ENCODE assay signal across 8 cellular contexts in genomic region chr1:54763814-54764131, GRCh38. TPM values are rescaled to one million over a fixed set of nuclear protein-coding genes. Genes with fewer than 3 reads are reported as not detected.
A peak's percentile ranks its signal among the peaks of the same experiment; 100 is the strongest.
DNase-seq lines count a peak whose midpoint lies in the region; ATAC-seq, FAIRE-seq and TF ChIP-seq lines count a peak whose summit lies in the region.

No MANE protein-coding gene starts in this region.

- TF ChIP-seq POLR2A in endothelial cell of umbilical vein (IDR thresholded peaks at IDR 0.05; ENCODE audit: low read depth, low read length), result no peak

- 1 to 4% methylated on average over 11 of the region's 11 CpGs for WGBS in pancreas, 2 donors

- TF ChIP-seq CTCF in GM12875 (IDR thresholded peaks at IDR 0.05; ENCODE audit: borderline replicate concordance, insufficient read depth, low read depth, low read length), result no peak
- TF ChIP-seq CTCF in Panc1 (IDR thresholded peaks at IDR 0.05), result no peak
- no peak for TF ChIP-seq CTCF in endothelial cell of umbilical vein (IDR thresholded peaks at IDR 0.05; ENCODE audit: extremely low read depth in 1 of 2, insufficient read depth in 1 of 2, low read depth in 1 of 2, low read length in 2 of 2)
- no peak for TF ChIP-seq CTCF in pancreas (IDR thresholded peaks at IDR 0.05)

- H3K9me3 ChIP-seq in Panc1 (ENCODE audit: control insufficient read depth, insufficient read depth, low read depth, low read length) (no peaks in the 10 kb centered on the region), endothelial cell of umbilical vein (replicated peaks; ENCODE audit: control insufficient read depth, insufficient read depth, low read length) (no peaks in the 10 kb centered on the region), pancreas (no peaks in the 10 kb centered on the region)

- intact Hi-C loops in Panc1 (cut with micrococcal nuclease; ENCODE audit: unreplicated experiment) (no loop called here), endothelial cell of umbilical vein (cut with micrococcal nuclease) (loop anchor here (1.0 to 10.0 kb wide), 4 partner anchors 48 to 429 kb away; partner anchors contain the start of genes DHCR24 and TTC4), pancreas (cut with DNase I) (no loop called here)

- FAIRE-seq in endothelial cell of umbilical vein (lab: Jason Lieb, UNC) (peak; percentile 8), pancreas (lab: Jason Lieb, UNC) (no peak)

- TSS peak; percentile 94 for BruUV-seq in Panc1 (replicated peaks; lab: Mats Ljungman, UMichigan)
- BruUV-seq in endothelial cell of umbilical vein (replicated peaks; lab: Mats Ljungman, UMichigan), result TSS peak; percentile 90

- no peaks in the 10 kb centered on the region for H3K9me1 ChIP-seq in endothelial cell of umbilical vein (replicated peaks; ENCODE audit: control insufficient read depth, extremely low read depth, insufficient read depth, low read length)

- peak overlapping the region; percentile 50 for H2AFZ ChIP-seq in endothelial cell of umbilical vein (ENCODE audit: low read depth, low read length)

- H4K20me1 ChIP-seq in endothelial cell of umbilical vein (replicated peaks; ENCODE audit: control insufficient read depth, extremely low read depth, insufficient read depth, low read length), result no peaks in the 10 kb centered on the region

- POLR2A ChIA-PET in Panc1 (lab: Charles Lee), result no interaction called here
- POLR2A ChIA-PET in endothelial cell of umbilical vein (lab: Charles Lee), result no interaction called here

- H3K9ac ChIP-seq in endothelial cell of umbilical vein (replicated peaks; ENCODE audit: extremely low read depth, insufficient read depth, low read length), result peak overlapping the region; percentile 93

- peak overlapping the region; percentile 100 for H3K4me3 ChIP-seq in GM12875 (ENCODE audit: low read depth, low read length)
- H3K4me3 ChIP-seq in Panc1 (ENCODE audit: low read depth in 2 of 2, low read length in 2 of 2), result peak overlapping the region; percentile 76 to 100
- H3K4me3 ChIP-seq in endothelial cell of umbilical vein (replicated peaks in 1 of 3; ENCODE audit: insufficient read depth in 1 of 3, low read depth in 1 of 3, low read length in 3 of 3), result peak overlapping the region; percentile 10 to 90 (median 88)
- peak overlapping the region; percentile 46 to 87 (median 58) for H3K4me3 ChIP-seq in pancreas

- dilution Hi-C loops in endothelial cell of umbilical vein (cut with MboI; ENCODE audit: extremely low pct_ligation_motif_present, low sequenced_read_pairs), result no loop called here

- ATAC-seq in Panc1 (no peak; the same call in 1 of the 2 replicates), pancreas (peak in 3 of 4 donors; percentile 0 to 3 (median 3)), HG03039 (IDR thresholded peaks at IDR 0.05; ENCODE audit: unreplicated experiment) (no peak)

- H3K27me3 ChIP-seq in Panc1 (ENCODE audit: control insufficient read depth, insufficient read depth, low read length) (no peaks in the 10 kb centered on the region), endothelial cell of umbilical vein (ENCODE audit: control insufficient read depth in 2 of 2, insufficient read depth in 2 of 2, low read length in 2 of 2) (peaks cover 0 to 4% of the 10 kb centered on the region in 2 experiments), pancreas (no peaks in the 10 kb centered on the region)

- H3K4me1 ChIP-seq in Panc1 (ENCODE audit: control insufficient read depth, insufficient read depth, low read length) (peaks cover 3% of the 10 kb centered on the region; the same call in 1 of the 2 replicates), endothelial cell of umbilical vein (ENCODE audit: control insufficient read depth, extremely low read depth, insufficient read depth, low read length) (peaks cover 5% of the 10 kb centered on the region), pancreas (peaks cover 0 to 12% (median 10%) of the 10 kb centered on the region in 3 donors)

- DNase-seq in Panc1 (ENCODE audit: low read depth, low spot score) (no peak), endothelial cell of umbilical vein (ENCODE audit: low read depth, low spot score) (no peak), pancreas (no peak), DMS79 (lab: John Stamatoyannopoulos, UW) (no peak), midbrain (lab: John Stamatoyannopoulos, UW) (no peak), A172 (ENCODE audit: low spot score) (no peak)

- peak overlapping the region; percentile 92 for H3K27ac ChIP-seq in Panc1 (ENCODE audit: low read length)
- peak overlapping the region; percentile 68 for H3K27ac ChIP-seq in endothelial cell of umbilical vein (ENCODE audit: insufficient read depth, low read depth, low read length)
- peak overlapping the region in 2 of 4 donors; percentile 22 to 28 for H3K27ac ChIP-seq in pancreas

- in situ Hi-C loops in Panc1 (cut with HindIII; ENCODE audit: low pct_unique_long_range_greater_than_20kb, low sequenced_read_pairs), result no loop called here

- H3K4me2 ChIP-seq in endothelial cell of umbilical vein (ENCODE audit: insufficient read depth, low read length), result peak overlapping the region; percentile 86

- CTCF ChIA-PET in Panc1 (lab: Charles Lee) (no interaction called here), endothelial cell of umbilical vein (lab: Charles Lee) (no interaction called here)

- H3K36me3 ChIP-seq in Panc1 (ENCODE audit: control insufficient read depth, insufficient read depth, low read length) (peaks cover 2% of the 10 kb centered on the region; the same call in 1 of the 2 replicates), endothelial cell of umbilical vein (ENCODE audit: control insufficient read depth in 2 of 2, extremely low read depth in 1 of 2, insufficient read depth in 2 of 2, low read length in 2 of 2) (peaks cover 0 to under 1% of the 10 kb centered on the region in 2 experiments), pancreas (peaks cover 0 to 2% (median 0%) of the 10 kb centered on the region in 3 donors)

- no peaks in the 10 kb centered on the region for H3K79me2 ChIP-seq in endothelial cell of umbilical vein (ENCODE audit: control insufficient read depth, insufficient read depth, low read length)

TF ChIP-seq in endothelial cell of umbilical vein, 7 proteins besides CTCF, POLR2A, EP300 and RAD21:
- TF ChIP-seq MAX (IDR thresholded peaks at IDR 0.05; ENCODE audit: insufficient read depth, insufficient read length), result no peak
- TF ChIP-seq GATA2 (IDR thresholded peaks at IDR 0.05; ENCODE audit: insufficient read depth, insufficient read length, low read depth, low read length), result no peak
- no peak for TF ChIP-seq FOS (IDR thresholded peaks at IDR 0.05; ENCODE audit: borderline replicate concordance, insufficient read depth, low read length)
- TF ChIP-seq JUN (IDR thresholded peaks at IDR 0.05; ENCODE audit: borderline replicate concordance, insufficient read depth, insufficient read length, low read depth), result no peak
- TF ChIP-seq EZH2 (IDR thresholded peaks at IDR 0.05; ENCODE audit: borderline replicate concordance, low read depth, low read length, severe bottlenecking), result no peak
- no peak for TF ChIP-seq POLR2AphosphoS5 (IDR thresholded peaks at IDR 0.05; ENCODE audit: insufficient read depth, low read depth, low read length)
- no peak for TF ChIP-seq MYC (IDR thresholded peaks at IDR 0.05; ENCODE audit: low read depth, low read length)
TF ChIP-seq in endothelial cell of umbilical vein: peak in this region for 0.

RNA-seq across cellular contexts. Expression of gene PARS2, which starts 0.6 kb away (rescaled TPM):
- total RNA-seq in Panc1 (2021; ENCODE audit: unreplicated experiment), result 4.4 TPM
- polyA plus RNA-seq in Panc1 (2012; ENCODE audit: insufficient read length), result 5.9 TPM
- 3.0 and 3.8 TPM in 2 replicates for total RNA-seq in endothelial cell of umbilical vein
- polyA plus RNA-seq in endothelial cell of umbilical vein, result 2.0 and 2.5 TPM in 2 replicates
- polyA plus RNA-seq in endothelial cell of umbilical vein (2011; cell fraction: cytosol; rRNA removed), result 1.8 and 1.9 TPM in 2 replicates
- 0.90 and 1.0 TPM in 2 replicates for polyA plus RNA-seq in endothelial cell of umbilical vein (2011; cell fraction: nucleus; rRNA removed)
- polyA plus RNA-seq in endothelial cell of umbilical vein (2012), result 2.9 and 3.4 TPM in 2 replicates
- polyA minus RNA-seq in endothelial cell of umbilical vein, result 3.7 and 5.6 TPM in 2 replicates
- 3.1 TPM for polyA minus RNA-seq in endothelial cell of umbilical vein (2011; cell fraction: cytosol; rRNA and poly(A)+ RNA removed)
- polyA minus RNA-seq in endothelial cell of umbilical vein (2011; cell fraction: nucleus; rRNA and poly(A)+ RNA removed), result 0.72 and 0.82 TPM in 2 replicates
- total RNA-seq in pancreas, result 1 to 10 TPM; 1.0 to 3.6 (median 2.3) TPM
- polyA plus RNA-seq in pancreas, result 1 to 10 TPM in 1 of 2 donors, under 1 TPM in 1; 0.61 to 1.7 TPM
- 4.1 and 6.7 TPM in 2 replicates for total RNA-seq in A172 (2014; rRNA removed; shearing (Covaris generic))

RNA-seq across cellular contexts. Expression of gene TTC22, which starts 37.4 kb away (rescaled TPM):
- total RNA-seq in Panc1 (2021; ENCODE audit: unreplicated experiment) (0.10 TPM), endothelial cell of umbilical vein (not detected in 2 replicates), pancreas (10 to 100 TPM in 1 of 6 donors, 1 to 10 TPM in 5; 6.7 to 10.6 (median 7.7) TPM)
- 0.08 TPM for polyA plus RNA-seq in Panc1 (2012; ENCODE audit: insufficient read length)
- polyA plus RNA-seq in endothelial cell of umbilical vein (not detected in 2 replicates), pancreas (1 to 10 TPM; 6.1 to 6.2 TPM)
- polyA plus RNA-seq in endothelial cell of umbilical vein (2011; cell fraction: cytosol; rRNA removed), result not detected in 2 replicates
- not detected in 2 replicates for polyA plus RNA-seq in endothelial cell of umbilical vein (2011; cell fraction: nucleus; rRNA removed)
- polyA plus RNA-seq in endothelial cell of umbilical vein (2012), result not detected in 2 replicates
- polyA minus RNA-seq in endothelial cell of umbilical vein, result not detected in 2 replicates
- polyA minus RNA-seq in endothelial cell of umbilical vein (2011; cell fraction: cytosol; rRNA and poly(A)+ RNA removed), result not detected
- polyA minus RNA-seq in endothelial cell of umbilical vein (2011; cell fraction: nucleus; rRNA and poly(A)+ RNA removed), result not detected in 2 replicates
- total RNA-seq in A172 (2014; rRNA removed; shearing (Covaris generic)), result not detected in 2 replicates

RNA-seq across cellular contexts. Expression of gene TTC4, which starts 48.1 kb away (rescaled TPM):
- 25.2 TPM for total RNA-seq in Panc1 (2021; ENCODE audit: unreplicated experiment)
- polyA plus RNA-seq in Panc1 (2012; ENCODE audit: insufficient read length), result 19.1 TPM
- total RNA-seq in endothelial cell of umbilical vein, result 21.4 and 28.8 TPM in 2 replicates
- 18.2 and 19.2 TPM in 2 replicates for polyA plus RNA-seq in endothelial cell of umbilical vein
- polyA plus RNA-seq in endothelial cell of umbilical vein (2011; cell fraction: cytosol; rRNA removed), result 20.2 and 23.1 TPM in 2 replicates
- polyA plus RNA-seq in endothelial cell of umbilical vein (2011; cell fraction: nucleus; rRNA removed), result 14.9 and 17.0 TPM in 2 replicates
- 23.9 and 28.2 TPM in 2 replicates for polyA plus RNA-seq in endothelial cell of umbilical vein (2012)
- polyA minus RNA-seq in endothelial cell of umbilical vein, result 18.1 and 18.7 TPM in 2 replicates
- 11.5 TPM for polyA minus RNA-seq in endothelial cell of umbilical vein (2011; cell fraction: cytosol; rRNA and poly(A)+ RNA removed)
- polyA minus RNA-seq in endothelial cell of umbilical vein (2011; cell fraction: nucleus; rRNA and poly(A)+ RNA removed), result 8.3 and 10.7 TPM in 2 replicates
- total RNA-seq in pancreas, result 1 to 10 TPM; 4.5 to 9.9 (median 7.2) TPM
- 10 to 100 TPM in 1 of 2 donors, 1 to 10 TPM in 1; 7.3 to 14.4 TPM for polyA plus RNA-seq in pancreas
- total RNA-seq in A172 (2014; rRNA removed; shearing (Covaris generic)), result 32.3 and 34.7 TPM in 2 replicates

Comparison
In these comparisons a context has a peak if more than half of its experiments do, and no peak if none do; other contexts are left out.
1. ATAC-seq: peak in pancreas (3 of 4); none in Panc1 (single experiment) and HG03039 (single experiment).
2. Peak in every context shown above with its lines, with median percentiles within 50 percentile points of each other: H3K4me3 ChIP-seq.